ENCODE assay signal across 13 cellular contexts in genomic region chr2:135798762-135799161, GRCh38. TPM values are rescaled to one million over a fixed set of nuclear protein-coding genes. Genes with fewer than 3 reads are reported as not detected.
A peak's percentile ranks its signal among the peaks of the same experiment; 100 is the strongest.
DNase-seq lines count a peak whose midpoint lies in the region; TF ChIP-seq lines count a peak whose summit lies in the region.
"Had no signal": no experiment of that assay in that cellular context is flagged by ENCODE, and none has a peak within 500 bp of the region (broad histone marks: within the 10 kb centered on the region; RNA-seq: fewer than 3 reads in every experiment).

No MANE protein-coding gene starts in this region.

- no peaks in the 10 kb centered on the region for H3K36me3 Mint-ChIP-seq in chondrocyte (ENCODE audit: low read depth)

- H3K4me1 Mint-ChIP-seq in chondrocyte (ENCODE audit: low read depth) = peaks cover 4% of the 10 kb centered on the region

- H3K27ac Mint-ChIP-seq in chondrocyte (ENCODE audit: unreplicated experiment) = no peak overlapping the region
- H3K27ac Mint-ChIP-seq: activated naive CD8-positive, alpha-beta T cell had no signal

- H3K9me3 ChIP-seq in KOPT-K1 (ENCODE audit: insufficient read depth, low read length, poor library complexity, severe bottlenecking) = peaks cover 29% of the 10 kb centered on the region

- H3K27ac ChIP-seq in KOPT-K1 (ENCODE audit: low read depth, low read length, poor library complexity, severe bottlenecking) = peak overlapping the region; percentile 26
- H3K27ac ChIP-seq: right atrium auricular region had no signal

- H3K9me3 Mint-ChIP-seq in chondrocyte (ENCODE audit: low read depth) = peaks cover 5% of the 10 kb centered on the region

- peak; percentile 31 for DNase-seq in GM03348 (ENCODE audit: low spot score)
- DNase-seq in chondrocyte (ENCODE audit: low spot score) = no peak
- peak; percentile 18 for DNase-seq in myocyte (ENCODE audit: low read depth)
- no peak for DNase-seq in CD1c-positive myeloid dendritic cell (ENCODE audit: extremely low spot score)
- no peak for DNase-seq in NCI-H2081 (lab: John Stamatoyannopoulos, UW)
- no peak for DNase-seq in HuH-7 (ENCODE audit: low spot score)
- DNase-seq: activated CD8-positive, alpha-beta memory T cell treated with anti-CD3 and anti-CD28 coated beads for 24 hours; NCI-H1092 treated with DMSO at 0.1 percent for 48 hours; T-helper 2 cell had no signal

- H3K4me3 Mint-ChIP-seq in chondrocyte (ENCODE audit: unreplicated experiment) = no peak overlapping the region
- H3K4me3 Mint-ChIP-seq: activated naive CD8-positive, alpha-beta T cell had no signal

- peak; percentile 58 for TF ChIP-seq CTCF in chondrocyte (IDR thresholded peaks at IDR 0.05)

- H3K36me3 ChIP-seq in KOPT-K1 (ENCODE audit: insufficient read depth, low read length) = no peaks in the 10 kb centered on the region
- H3K36me3 ChIP-seq: right atrium auricular region had no signal

- H3K27me3 Mint-ChIP-seq in chondrocyte (ENCODE audit: low read depth) = no peaks in the 10 kb centered on the region
- H3K27me3 Mint-ChIP-seq: activated naive CD8-positive, alpha-beta T cell had no signal

RNA-seq across cellular contexts. Expression of gene LCT, which starts 38.2 kb away (rescaled TPM):
- not detected in 3 replicates for total RNA-seq in chondrocyte
- 0.16 TPM in 1 of 2 replicates, not detected in the other for total RNA-seq in myocyte
- 0.03 TPM for polyA plus RNA-seq in myocyte (2012)
- total RNA-seq: right atrium auricular region, temporal lobe had no signal

RNA-seq across cellular contexts. Expression of gene UBXN4, which starts 57.1 kb away (rescaled TPM):
- 72.5 to 112 TPM (median 76.4 TPM) in 3 replicates for total RNA-seq in chondrocyte
- 69.0 and 73.7 TPM in 2 replicates for total RNA-seq in myocyte
- 38.8 TPM for polyA plus RNA-seq in myocyte (2012)

Comparison
In these comparisons a context has a peak if more than half of its experiments do, and no peak if none do; other contexts are left out.
1. DNase-seq: peak in GM03348 (single experiment) and myocyte (single experiment); none in chondrocyte (single experiment), CD1c-positive myeloid dendritic cell (single experiment), NCI-H2081 (0 of 2) and HuH-7 (single experiment).